Comparison of ENCODE assay signal across 15 cellular contexts in the genomic region with DNA sequence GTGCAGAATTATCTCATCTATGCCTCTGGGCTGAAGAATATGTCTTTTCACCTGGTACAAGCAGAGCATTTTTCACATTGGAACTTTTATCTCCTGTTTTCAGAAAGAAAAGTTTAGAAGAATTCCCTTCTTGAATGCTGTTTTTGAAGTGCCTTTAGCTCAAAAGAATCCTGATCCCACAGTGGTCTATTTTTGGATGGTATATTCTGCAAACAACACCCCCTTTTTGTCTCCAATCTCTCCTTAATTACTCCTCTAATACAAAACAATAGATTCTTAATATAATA. TPM values are rescaled to one million over a fixed set of nuclear protein-coding genes. Genes with fewer than 3 reads are reported as not detected.
DNase-seq lines count a peak whose midpoint lies in the region; ATAC-seq and TF ChIP-seq lines count a peak whose summit lies in the region.
"Had no signal": no experiment of that assay in that cellular context is flagged by ENCODE, and none has a peak within 500 bp of the region (broad histone marks: within the 10 kb centered on the region; RNA-seq: fewer than 3 reads in every experiment).

No MANE protein-coding gene starts in this region.

- no peaks in the 10 kb centered on the region for H3K9me3 Mint-ChIP-seq in T-helper 2 cell treated with Interferon-gamma antibody and Interleukin-4, amounts not matched to agents 5 μg/mL and 100 μg/mL, for 36 hours
- H3K9me3 Mint-ChIP-seq in activated CD4-positive, alpha-beta memory T cell treated with anti-CD3 and anti-CD28 coated beads for 36 hours = no peaks in the 10 kb centered on the region
- no peaks in the 10 kb centered on the region for H3K9me3 Mint-ChIP-seq in nephron progenitor cell
- H3K9me3 Mint-ChIP-seq: activated T-cell treated with anti-CD3 and anti-CD28 coated beads, Interleukin-2, amount 50 U/mL, for 72 hours; memory B cell had no signal

- no peak overlapping the region; the same call in 1 of the 2 replicates for H3K9ac ChIP-seq in KMS-11

- H3K27ac Mint-ChIP-seq in T-helper 2 cell treated with Interferon-gamma antibody and Interleukin-4, amounts not matched to agents 5 μg/mL and 100 μg/mL, for 36 hours = peak overlapping the region; percentile 98
- peak overlapping the region; percentile 74 for H3K27ac Mint-ChIP-seq in activated CD4-positive, alpha-beta memory T cell treated with anti-CD3 and anti-CD28 coated beads for 36 hours
- peak overlapping the region; percentile 98 for H3K27ac Mint-ChIP-seq in nephron progenitor cell
- H3K27ac Mint-ChIP-seq: memory B cell had no signal

- H3K27ac ChIP-seq in KMS-11 = peak overlapping the region; percentile 93; the same call in 1 of the 2 replicates
- H3K27ac ChIP-seq in body of pancreas = no peak overlapping the region
- H3K27ac ChIP-seq: ascending aorta had no signal

- intact Hi-C loops in activated CD4-positive, alpha-beta memory T cell treated with anti-CD3 and anti-CD28 coated beads for 36 hours (cut with micrococcal nuclease) = loop anchor here (5.0 to 10.0 kb wide), 4 partner anchors 1095 to 1863 kb away; partner anchors contain the start of gene RIPOR2
- intact Hi-C loops in body of pancreas (cut with DNase I) = no loop called here

- no peak for ATAC-seq in HG03039 (IDR thresholded peaks at IDR 0.05; ENCODE audit: unreplicated experiment)
- no peak for ATAC-seq in body of pancreas
- ATAC-seq: activated T-cell treated with anti-CD3 and anti-CD28 coated beads, Interleukin-2, amount 50 U/mL, for 72 hours had no signal

- TF ChIP-seq POLR2A in body of pancreas (IDR thresholded peaks at IDR 0.05) = no peak

- H3K36me3 ChIP-seq in KMS-11 (ENCODE audit: insufficient read depth) (no peaks in the 10 kb centered on the region), body of pancreas (replicated peaks in 1 of 2; ENCODE audit: insufficient read depth in 1 of 2, low read depth in 2 of 2) (no peaks in the 10 kb centered on the region)
- H3K36me3 ChIP-seq: ascending aorta had no signal

- H3K4me3 ChIP-seq in KMS-11 (IDR thresholded peaks at IDR 0.05; ENCODE audit: insufficient read depth, low read depth, low read length) (no peak overlapping the region), body of pancreas (no peak overlapping the region)
- H3K4me3 ChIP-seq: ascending aorta had no signal

- H3K27me3 ChIP-seq in KMS-11 (ENCODE audit: insufficient read depth, low read depth) (no peaks in the 10 kb centered on the region), body of pancreas (no peaks in the 10 kb centered on the region)
- H3K27me3 ChIP-seq: ascending aorta had no signal

- no peaks in the 10 kb centered on the region for H4K20me1 ChIP-seq in KMS-11 (ENCODE audit: insufficient read depth)

- peaks cover 3% of the 10 kb centered on the region for H3K36me3 Mint-ChIP-seq in T-helper 2 cell treated with Interferon-gamma antibody and Interleukin-4, amounts not matched to agents 5 μg/mL and 100 μg/mL, for 36 hours (ENCODE audit: low read depth)
- H3K36me3 Mint-ChIP-seq in activated CD4-positive, alpha-beta memory T cell treated with anti-CD3 and anti-CD28 coated beads for 36 hours = peaks cover 15% of the 10 kb centered on the region
- no peaks in the 10 kb centered on the region for H3K36me3 Mint-ChIP-seq in nephron progenitor cell (ENCODE audit: low read depth)
- H3K36me3 Mint-ChIP-seq: memory B cell had no signal

- POLR2A ChIA-PET in activated CD4-positive, alpha-beta memory T cell treated with anti-CD3 and anti-CD28 coated beads for 36 hours (lab: Charles Lee) = interaction anchor here (1.1 to 16.3 kb wide), 4 partner anchors 8 to 26 kb away, joined by 3 to 675 read pairs (median 110); a partner anchor contains a TSS

- peaks cover 14% of the 10 kb centered on the region for H3K79me2 ChIP-seq in KMS-11 (ENCODE audit: insufficient read depth, low read depth)

- H3K27me3 Mint-ChIP-seq in T-helper 2 cell treated with Interferon-gamma antibody and Interleukin-4, amounts not matched to agents 5 μg/mL and 100 μg/mL, for 36 hours (ENCODE audit: low read depth) = peaks cover 6% of the 10 kb centered on the region
- peaks cover 15% of the 10 kb centered on the region for H3K27me3 Mint-ChIP-seq in activated CD4-positive, alpha-beta memory T cell treated with anti-CD3 and anti-CD28 coated beads for 36 hours
- H3K27me3 Mint-ChIP-seq in nephron progenitor cell (ENCODE audit: low read depth, poor library complexity) = no peaks in the 10 kb centered on the region
- H3K27me3 Mint-ChIP-seq: memory B cell had no signal

- H3K4me3 Mint-ChIP-seq in T-helper 2 cell treated with Interferon-gamma antibody and Interleukin-4, amounts not matched to agents 5 μg/mL and 100 μg/mL, for 36 hours = no peak overlapping the region
- no peak overlapping the region for H3K4me3 Mint-ChIP-seq in activated CD4-positive, alpha-beta memory T cell treated with anti-CD3 and anti-CD28 coated beads for 36 hours
- peak overlapping the region; percentile 79 for H3K4me3 Mint-ChIP-seq in nephron progenitor cell
- H3K4me3 Mint-ChIP-seq: memory B cell had no signal

- DNase-seq in T-helper 2 cell treated with Interferon-gamma antibody and Interleukin-4, amounts not matched to agents 5 μg/mL and 100 μg/mL, for 36 hours (ENCODE audit: low spot score) = no peak
- no peak for DNase-seq in T-helper 2 cell
- DNase-seq in activated CD4-positive, alpha-beta memory T cell treated with anti-CD3 and anti-CD28 coated beads for 36 hours = no peak
- no peak for DNase-seq in nephron progenitor cell
- no peak for DNase-seq in LoVo (ENCODE audit: low spot score)
- DNase-seq in body of pancreas = no peak
- DNase-seq: activated T-cell treated with anti-CD3 and anti-CD28 coated beads, Interleukin-2, amount 50 U/mL, for 72 hours; NCI-H1930; NCI-H748 treated with DMSO at 0.1 percent for 48 hours; posterior cingulate gyrus; SIG-M5 had no signal

- peaks cover 46% of the 10 kb centered on the region for H3K4me1 ChIP-seq in KMS-11 (ENCODE audit: low read depth, poor library complexity, severe bottlenecking)
- peaks cover 43% of the 10 kb centered on the region for H3K4me1 ChIP-seq in body of pancreas

- H3K9me3 ChIP-seq in body of pancreas = no peaks in the 10 kb centered on the region
- H3K9me3 ChIP-seq: ascending aorta had no signal

- CTCF ChIA-PET in activated CD4-positive, alpha-beta memory T cell treated with anti-CD3 and anti-CD28 coated beads for 36 hours (lab: Charles Lee) = interaction anchor here (9.0 kb wide), 1 partner anchor 11 kb away, joined by 87 read pairs; a partner anchor contains a TSS

- H3K4me2 ChIP-seq in KMS-11 = peak overlapping the region; percentile 31; the same call in 1 of the 2 replicates

- no peak overlapping the region for H2AFZ ChIP-seq in KMS-11 (ENCODE audit: low read depth)

- H3K4me1 Mint-ChIP-seq in T-helper 2 cell treated with Interferon-gamma antibody and Interleukin-4, amounts not matched to agents 5 μg/mL and 100 μg/mL, for 36 hours (ENCODE audit: low read depth) = peaks cover 72% of the 10 kb centered on the region
- peaks cover 64% of the 10 kb centered on the region for H3K4me1 Mint-ChIP-seq in activated CD4-positive, alpha-beta memory T cell treated with anti-CD3 and anti-CD28 coated beads for 36 hours (ENCODE audit: low read depth)
- peaks cover 80% of the 10 kb centered on the region for H3K4me1 Mint-ChIP-seq in nephron progenitor cell

- TF ChIP-seq CTCF in KMS-11 (conservative IDR thresholded peaks at IDR 0.05; ENCODE audit: low read depth, low read length) (no peak), nephron progenitor cell (IDR thresholded peaks at IDR 0.05) (no peak), body of pancreas (IDR thresholded peaks at IDR 0.05) (no peak)

RNA-seq across cellular contexts. Expression of gene HFE, which starts 57.7 kb away (rescaled TPM):
- total RNA-seq in activated CD4-positive, alpha-beta memory T cell treated with anti-CD3 and anti-CD28 coated beads for 36 hours = 1 to 10 TPM; 1.0 to 1.4 TPM
- 1 to 10 TPM; 2.0 to 5.4 TPM for total RNA-seq in body of pancreas
